In the genomic region with DNA sequence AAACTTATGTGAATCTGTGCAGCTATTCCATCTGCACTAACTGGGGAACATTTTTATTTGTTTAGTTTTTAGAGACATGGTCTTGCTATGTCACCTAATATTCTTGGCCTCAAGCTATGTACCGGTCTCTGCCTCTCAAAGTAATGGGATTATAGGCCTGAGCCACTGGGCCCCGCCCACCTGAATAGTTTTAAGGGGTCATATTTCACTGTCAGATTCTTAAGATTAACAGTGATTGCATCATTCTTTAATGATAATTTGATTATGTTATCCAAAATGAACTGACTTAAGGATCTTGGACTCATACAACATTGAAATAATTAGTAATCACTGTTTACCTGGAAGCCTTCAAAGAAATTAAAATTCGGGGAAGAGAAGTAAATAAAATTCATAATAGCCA, we compare ENCODE assay signal across 1 cellular context.
TF ChIP-seq lines count a peak whose summit lies in the region.

No MANE protein-coding gene starts in this region.

TF ChIP-seq in A549, 52 proteins besides CTCF, POLR2A, EP300 and RAD21 (continued from another document):
- TF ChIP-seq, protein P1, sequence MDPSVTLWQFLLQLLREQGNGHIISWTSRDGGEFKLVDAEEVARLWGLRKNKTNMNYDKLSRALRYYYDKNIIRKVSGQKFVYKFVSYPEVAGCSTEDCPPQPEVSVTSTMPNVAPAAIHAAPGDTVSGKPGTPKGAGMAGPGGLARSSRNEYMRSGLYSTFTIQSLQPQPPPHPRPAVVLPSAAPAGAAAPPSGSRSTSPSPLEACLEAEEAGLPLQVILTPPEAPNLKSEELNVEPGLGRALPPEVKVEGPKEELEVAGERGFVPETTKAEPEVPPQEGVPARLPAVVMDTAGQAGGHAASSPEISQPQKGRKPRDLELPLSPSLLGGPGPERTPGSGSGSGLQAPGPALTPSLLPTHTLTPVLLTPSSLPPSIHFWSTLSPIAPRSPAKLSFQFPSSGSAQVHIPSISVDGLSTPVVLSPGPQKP (IDR thresholded peaks at IDR 0.05; ENCODE audit: low read depth, low read length) = no peak
- TF ChIP-seq MAFK (IDR thresholded peaks at IDR 0.05; ENCODE audit: partially characterized antibody) (no peak), FOSB (CRISPR knock-in tag; IDR thresholded peaks at IDR 0.05) (no peak), HEYL (CRISPR knock-in tag; IDR thresholded peaks at IDR 0.05) (no peak), CBX2 (IDR thresholded peaks at IDR 0.05; ENCODE audit: borderline replicate concordance, low read depth) (no peak)
